In genomic region chr16:64440421-64440831, GRCh38 we compare ENCODE assay signal across 12 cellular contexts.
DNase-seq lines count a peak whose midpoint lies in the region; ATAC-seq and TF ChIP-seq lines count a peak whose summit lies in the region.
"Had no signal": no experiment of that assay in that cellular context is flagged by ENCODE, and none has a peak within 500 bp of the region (broad histone marks: within the 10 kb centered on the region; RNA-seq: fewer than 3 reads in every experiment).

No MANE protein-coding gene starts in this region.

- H3K4me3 ChIP-seq in SJCRH30 (no peak overlapping the region), fibroblast of villous mesenchyme (ENCODE audit: low read depth, low read length) (no peak overlapping the region), skeletal muscle satellite cell (ENCODE audit: low read length) (no peak overlapping the region)
- H3K4me3 ChIP-seq: spleen had no signal

- H3K27ac ChIP-seq in SJCRH30, result peak overlapping the region; percentile 31

- no peak overlapping the region for H3K4me3 Mint-ChIP-seq in activated T-helper 17 cell treated with anti-CD3 and anti-CD28 coated beads, Interleukin-2, amount 50 U/mL, for 72 hours
- H3K4me3 Mint-ChIP-seq: activated CD8-positive, alpha-beta memory T cell treated with anti-CD3 and anti-CD28 coated beads, Interleukin-2, amount 10 ng/mL, durations not matched to agents 7 days and 5 days; stimulated activated naive CD8-positive, alpha-beta T cell treated with anti-CD3 and anti-CD28 coated beads, Interleukin-15, Interleukin-2, amounts not matched to agents 100 ng/mL and 50 ng/mL, for 24 hours had no signal

- H3K9me3 Mint-ChIP-seq in activated T-helper 17 cell treated with anti-CD3 and anti-CD28 coated beads, Interleukin-2, amount 50 U/mL, for 72 hours, result peaks cover 10% of the 10 kb centered on the region

- no peaks in the 10 kb centered on the region for H3K4me1 Mint-ChIP-seq in activated T-helper 17 cell treated with anti-CD3 and anti-CD28 coated beads, Interleukin-2, amount 50 U/mL, for 72 hours
- H3K4me1 Mint-ChIP-seq: activated CD8-positive, alpha-beta memory T cell treated with anti-CD3 and anti-CD28 coated beads, Interleukin-2, amount 10 ng/mL, durations not matched to agents 7 days and 5 days had no signal

- H3K36me3 ChIP-seq in SJCRH30 (no peaks in the 10 kb centered on the region), skeletal muscle satellite cell (ENCODE audit: insufficient read depth, low read length) (no peaks in the 10 kb centered on the region)
- H3K36me3 ChIP-seq: spleen had no signal

- no peaks in the 10 kb centered on the region for H3K27me3 Mint-ChIP-seq in activated T-helper 17 cell treated with anti-CD3 and anti-CD28 coated beads, Interleukin-2, amount 50 U/mL, for 72 hours
- H3K27me3 Mint-ChIP-seq: activated CD8-positive, alpha-beta memory T cell treated with anti-CD3 and anti-CD28 coated beads, Interleukin-2, amount 10 ng/mL, durations not matched to agents 7 days and 5 days; stimulated activated naive CD8-positive, alpha-beta T cell treated with anti-CD3 and anti-CD28 coated beads, Interleukin-15, Interleukin-2, amounts not matched to agents 100 ng/mL and 50 ng/mL, for 24 hours had no signal

- H3K4me2 ChIP-seq in skeletal muscle satellite cell (ENCODE audit: low read length), result peak overlapping the region; percentile 48

- H3K36me3 Mint-ChIP-seq in activated T-helper 17 cell treated with anti-CD3 and anti-CD28 coated beads, Interleukin-2, amount 50 U/mL, for 72 hours (ENCODE audit: low read depth), result no peaks in the 10 kb centered on the region
- H3K36me3 Mint-ChIP-seq: activated CD8-positive, alpha-beta memory T cell treated with anti-CD3 and anti-CD28 coated beads, Interleukin-2, amount 10 ng/mL, durations not matched to agents 7 days and 5 days had no signal

- H3K27me3 ChIP-seq in SJCRH30, result no peaks in the 10 kb centered on the region
- H3K27me3 ChIP-seq in skeletal muscle satellite cell (ENCODE audit: control insufficient read depth, insufficient read depth, low read length), result no peaks in the 10 kb centered on the region
- H3K27me3 ChIP-seq: spleen had no signal

- H3K27ac Mint-ChIP-seq in activated T-helper 17 cell treated with anti-CD3 and anti-CD28 coated beads, Interleukin-2, amount 50 U/mL, for 72 hours, result no peak overlapping the region
- H3K27ac Mint-ChIP-seq: activated CD8-positive, alpha-beta memory T cell treated with anti-CD3 and anti-CD28 coated beads, Interleukin-2, amount 10 ng/mL, durations not matched to agents 7 days and 5 days; stimulated activated naive CD8-positive, alpha-beta T cell treated with anti-CD3 and anti-CD28 coated beads, Interleukin-15, Interleukin-2, amounts not matched to agents 100 ng/mL and 50 ng/mL, for 24 hours had no signal

- peak overlapping the region; percentile 61 for H3K9ac ChIP-seq in skeletal muscle satellite cell (ENCODE audit: low read depth, low read length)

- DNase-seq in GM04504 (ENCODE audit: low read depth) (peak; percentile 96), SJCRH30 (peak; percentile 38 to 65), fibroblast of villous mesenchyme (ENCODE audit: low read depth) (peak; percentile 81), superior temporal gyrus (ENCODE audit: extremely low spot score) (no peak)
- DNase-seq: activated CD8-positive, alpha-beta memory T cell treated with anti-CD3 and anti-CD28 coated beads, Interleukin-2, amount 10 ng/mL, durations not matched to agents 7 days and 5 days; cerebellar nuclear complex; NCI-H1092; spleen had no signal

- no peak for ATAC-seq in HG03095 (IDR thresholded peaks at IDR 0.05; ENCODE audit: unreplicated experiment)
- no peak for ATAC-seq in activated T-helper 17 cell treated with anti-CD3 and anti-CD28 coated beads, Interleukin-2, amount 50 U/mL, for 72 hours (replicated peaks)
- ATAC-seq: activated CD8-positive, alpha-beta memory T cell treated with anti-CD3 and anti-CD28 coated beads, Interleukin-2, amount 10 ng/mL, durations not matched to agents 7 days and 5 days had no signal

- no peak for TF ChIP-seq CTCF in fibroblast of villous mesenchyme (IDR thresholded peaks at IDR 0.05; ENCODE audit: insufficient read depth, low read depth, low read length)

- H3K4me1 ChIP-seq in SJCRH30, result peaks cover 23% of the 10 kb centered on the region
- H3K4me1 ChIP-seq in skeletal muscle satellite cell (ENCODE audit: control insufficient read depth, insufficient read depth, low read length), result peaks cover 18% of the 10 kb centered on the region
- H3K4me1 ChIP-seq: spleen had no signal

- peaks cover 4% of the 10 kb centered on the region; the same call in 1 of the 2 replicates for H3K9me3 ChIP-seq in SJCRH30 (replicated peaks)
- H3K9me3 ChIP-seq in skeletal muscle satellite cell (replicated peaks; ENCODE audit: low read length), result no peaks in the 10 kb centered on the region
